Comparison of ENCODE assay signal across 8 cellular contexts in genomic region chr1:40258445-40258769, GRCh38. TPM values are rescaled to one million over a fixed set of nuclear protein-coding genes. Genes with fewer than 3 reads are reported as not detected.
A peak's percentile ranks its signal among the peaks of the same experiment; 100 is the strongest.
DNase-seq lines count a peak whose midpoint lies in the region; FAIRE-seq and TF ChIP-seq lines count a peak whose summit lies in the region.

No MANE protein-coding gene starts in this region.

- TF ChIP-seq POLR2A in NB4 (IDR thresholded peaks at IDR 0.05; ENCODE audit: extremely low read depth, insufficient read length): no peak
- no peak for TF ChIP-seq POLR2A in H54 (IDR thresholded peaks at IDR 0.05; ENCODE audit: low read depth, low read length)

- H3K36me3 Mint-ChIP-seq in nephron (ENCODE audit: low read depth): peaks cover 27% of the 10 kb centered on the region

- FAIRE-seq in H54 (lab: Jason Lieb, UNC): no peak

- DNase-seq in D341Med (ENCODE audit: low spot score): peak; percentile 39
- DNase-seq in NB4 (ENCODE audit: low read depth): no peak
- peak in 2 of 10 donors; percentile 23 to 35 for DNase-seq in dorsolateral prefrontal cortex
- DNase-seq in NCI-H1694 treated with DMSO at 0.1 percent for 48 hours (lab: John Stamatoyannopoulos, UW): no peak
- DNase-seq in islet precursor cell: no peak
- no peak for DNase-seq in H54 (ENCODE audit: insufficient read length, low spot score)
- DNase-seq in NCI-H2081 treated with DMSO at 0.1 percent for 48 hours (lab: John Stamatoyannopoulos, UW): no peak

- TF ChIP-seq CTCF in NB4 (IDR thresholded peaks at IDR 0.05; ENCODE audit: low read depth, low read length) (no peak), dorsolateral prefrontal cortex (IDR thresholded peaks at IDR 0.05 in 54 of 56, conservative IDR thresholded peaks at IDR 0.05 in 2 of 56; ENCODE audit: low read depth in 1 of 56, partially characterized antibody in 56 of 56) (no peak), nephron (IDR thresholded peaks at IDR 0.05; ENCODE audit: unreplicated experiment in 3 of 3) (no peak)

- H3K9me3 Mint-ChIP-seq in nephron: no peaks in the 10 kb centered on the region

- H3K27ac Mint-ChIP-seq in nephron: peak overlapping the region; percentile 98 to 99 (median 98)

- H3K27me3 ChIP-seq in dorsolateral prefrontal cortex: no peaks in the 10 kb centered on the region

- no peaks in the 10 kb centered on the region for H3K27me3 Mint-ChIP-seq in nephron (ENCODE audit: low read depth)

- intact Hi-C loops in dorsolateral prefrontal cortex (cut with DNase I): loop anchor here (1.0 to 5.0 kb wide), 4 partner anchors 57 to 149 kb away; partner anchors contain the start of genes RLF (in 2 of the 2) and COL9A2 (in 1 of the 2)

- peaks cover 22% of the 10 kb centered on the region for H3K4me1 Mint-ChIP-seq in nephron

- peak overlapping the region in 56 of 59 donors; percentile 27 to 99 (median 92) for H3K27ac ChIP-seq in dorsolateral prefrontal cortex

- H3K4me3 Mint-ChIP-seq in nephron: peak overlapping the region; percentile 97 to 98 (median 97)

- H3K4me3 ChIP-seq in NB4 (ENCODE audit: low read depth, low read length): peak overlapping the region; percentile 99
- H3K4me3 ChIP-seq in dorsolateral prefrontal cortex: peak overlapping the region; percentile 65 to 100 (median 91)

RNA-seq across cellular contexts. Expression of gene ZMPSTE24, which starts 0.4 kb away (rescaled TPM):
- 10 to 100 TPM; 20.8 to 36.8 (median 28.6) TPM for total RNA-seq in dorsolateral prefrontal cortex

RNA-seq across cellular contexts. Expression of gene TMCO2, which starts 10.7 kb away (rescaled TPM):
- total RNA-seq in dorsolateral prefrontal cortex: 1 to 10 TPM in 1 of 120 experiments, not detected in 119; 1.4 TPM

RNA-seq across cellular contexts. Expression of gene COL9A2, which starts 58.7 kb away (rescaled TPM):
- total RNA-seq in dorsolateral prefrontal cortex: 100 to 1,000 TPM in 2 of 120 experiments, 10 to 100 TPM in 118; 11.0 to 162 (median 38.4) TPM
